ENCODE assay signal across 10 cellular contexts in the genomic region with DNA sequence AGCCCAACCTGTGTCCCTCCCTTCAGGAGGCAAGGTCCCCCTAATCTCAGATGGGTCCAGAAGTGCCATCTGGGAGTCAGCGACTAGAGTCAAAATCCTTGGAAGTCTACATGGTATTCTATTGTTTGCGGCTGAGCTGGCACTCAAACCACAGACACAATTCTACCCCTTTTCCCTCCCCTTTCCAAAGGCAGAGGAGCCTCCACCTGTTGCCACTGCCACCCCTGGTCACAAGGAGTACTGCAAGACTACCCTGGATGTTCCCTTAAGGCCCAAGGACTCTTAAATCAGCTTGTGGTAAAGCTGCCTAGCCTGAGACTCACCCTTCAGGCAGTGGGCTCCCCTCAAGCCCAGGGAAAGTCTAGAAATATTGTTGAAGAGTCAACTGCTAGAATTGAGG. TPM values are rescaled to one million over a fixed set of nuclear protein-coding genes. Genes with fewer than 3 reads are reported as not detected.
DNase-seq lines count a peak whose midpoint lies in the region; ATAC-seq and TF ChIP-seq lines count a peak whose summit lies in the region.
"Had no signal": no experiment of that assay in that cellular context is flagged by ENCODE, and none has a peak within 500 bp of the region (broad histone marks: within the 10 kb centered on the region; RNA-seq: fewer than 3 reads in every experiment).

No MANE protein-coding gene starts in this region.

- ATAC-seq in GM18511 (IDR thresholded peaks at IDR 0.05; ENCODE audit: unreplicated experiment) (peak; percentile 65), HG03039 (IDR thresholded peaks at IDR 0.05; ENCODE audit: unreplicated experiment) (peak; percentile 70)

- H3K27ac ChIP-seq in 22Rv1 (no peak overlapping the region), substantia nigra (ENCODE audit: low read depth, low read length, poor library complexity, severe bottlenecking) (no peak overlapping the region)
- H3K27ac ChIP-seq: BLaER1 treated with 17β-estradiol and CSF1 and Interleukin-3, amounts not matched to agents 10 nM and 100 nM had no signal

- H3K36me3 Mint-ChIP-seq in activated naive CD4-positive, alpha-beta T cell treated with anti-CD3 and anti-CD28 coated beads, Interleukin-2, amount 10 ng/mL, durations not matched to agents 7 days and 5 days = no peaks in the 10 kb centered on the region

- H3K9me3 Mint-ChIP-seq in activated naive CD4-positive, alpha-beta T cell treated with anti-CD3 and anti-CD28 coated beads, Interleukin-2, amount 10 ng/mL, durations not matched to agents 7 days and 5 days = no peaks in the 10 kb centered on the region

- no peaks in the 10 kb centered on the region for H3K4me1 Mint-ChIP-seq in activated naive CD4-positive, alpha-beta T cell treated with anti-CD3 and anti-CD28 coated beads, Interleukin-2, amount 10 ng/mL, durations not matched to agents 7 days and 5 days

- peak; percentile 4 for DNase-seq in SK-N-DZ (ENCODE audit: low spot score)
- no peak for DNase-seq in activated CD4-positive, CD25-positive, alpha-beta regulatory T cell (lab: John Stamatoyannopoulos, UW)
- no peak for DNase-seq in activated naive CD4-positive, alpha-beta T cell treated with anti-CD3 and anti-CD28 coated beads, Interleukin-2, amount 10 ng/mL, durations not matched to agents 7 days and 5 days
- DNase-seq in substantia nigra (lab: John Stamatoyannopoulos, UW) = no peak
- DNase-seq in NCI-H510A treated with DMSO at 0.1 percent for 48 hours (lab: John Stamatoyannopoulos, UW) = no peak
- DNase-seq: IMR-90 had no signal

- no peak overlapping the region for H3K27ac Mint-ChIP-seq in activated naive CD4-positive, alpha-beta T cell treated with anti-CD3 and anti-CD28 coated beads, Interleukin-2, amount 10 ng/mL, durations not matched to agents 7 days and 5 days

- H3K27me3 Mint-ChIP-seq in activated naive CD4-positive, alpha-beta T cell treated with anti-CD3 and anti-CD28 coated beads, Interleukin-2, amount 10 ng/mL, durations not matched to agents 7 days and 5 days = peaks cover 5% of the 10 kb centered on the region

- CTCF ChIA-PET in activated naive CD4-positive, alpha-beta T cell treated with anti-CD3 and anti-CD28 coated beads, Interleukin-2, amount 10 ng/mL, durations not matched to agents 7 days and 5 days (lab: Charles Lee) = no interaction called here

- H3K4me3 Mint-ChIP-seq in activated naive CD4-positive, alpha-beta T cell treated with anti-CD3 and anti-CD28 coated beads, Interleukin-2, amount 10 ng/mL, durations not matched to agents 7 days and 5 days = no peak overlapping the region

- TF ChIP-seq CTCF in 22Rv1 (IDR thresholded peaks at IDR 0.05) = peak; percentile 70

RNA-seq across cellular contexts. Expression of gene OR5H6, which starts 4.3 kb away (rescaled TPM):
- not detected in 2 replicates for polyA plus RNA-seq in SK-N-DZ (2014; cell fraction: cytosol; rRNA removed)
- not detected in 2 replicates for polyA plus RNA-seq in SK-N-DZ (2014; cell fraction: nucleus; rRNA removed)
- polyA plus RNA-seq: IMR-90 had no signal

RNA-seq across cellular contexts. Expression of gene OR5H2, which starts 22.6 kb away (rescaled TPM):
- not detected in 2 replicates for polyA plus RNA-seq in SK-N-DZ (2014; cell fraction: cytosol; rRNA removed)
- not detected in 2 replicates for polyA plus RNA-seq in SK-N-DZ (2014; cell fraction: nucleus; rRNA removed)
- polyA plus RNA-seq: IMR-90 had no signal
